Comparison of ENCODE assay signal across 8 cellular contexts in the genomic region with DNA sequence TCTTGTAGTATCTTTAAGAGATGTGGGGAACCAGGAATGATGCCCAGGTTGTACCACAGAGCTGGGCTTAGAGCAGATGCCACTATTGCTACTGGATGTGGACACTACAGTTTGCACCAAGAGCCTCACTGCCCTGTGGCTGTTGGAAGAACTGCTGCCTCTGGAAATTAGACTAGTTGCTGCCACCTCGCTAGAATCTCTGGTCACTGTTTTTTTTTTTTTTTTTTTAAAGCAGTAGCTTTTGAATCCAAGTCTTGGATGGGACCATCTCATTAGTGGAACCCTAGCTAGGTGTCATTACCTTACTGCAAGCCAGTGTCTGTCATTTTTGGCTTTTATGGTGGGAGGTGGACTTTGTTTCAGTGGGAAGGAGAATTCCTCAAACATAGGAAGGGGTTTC.
A peak's percentile ranks its signal among the peaks of the same experiment; 100 is the strongest.
DNase-seq lines count a peak whose midpoint lies in the region; ATAC-seq and TF ChIP-seq lines count a peak whose summit lies in the region.
"Had no signal": no experiment of that assay in that cellular context is flagged by ENCODE, and none has a peak within 500 bp of the region (broad histone marks: within the 10 kb centered on the region; RNA-seq: fewer than 3 reads in every experiment).

No MANE protein-coding gene starts in this region.

- ATAC-seq in GM19351 (IDR thresholded peaks at IDR 0.05; ENCODE audit: unreplicated experiment), result peak; percentile 45
- ATAC-seq in GM19452 (IDR thresholded peaks at IDR 0.05; ENCODE audit: unreplicated experiment), result no peak

- peak; percentile 12 for TF ChIP-seq CTCF in fibroblast of mammary gland (conservative IDR thresholded peaks at IDR 0.05; ENCODE audit: control insufficient read depth, insufficient read depth, low read depth, low read length)

- H3K9me3 ChIP-seq in stomach smooth muscle (ENCODE audit: control insufficient read depth in 2 of 2, low read length in 2 of 2), result no peaks in the 10 kb centered on the region

- no peaks in the 10 kb centered on the region for H3K27me3 ChIP-seq in stomach smooth muscle (ENCODE audit: control insufficient read depth in 1 of 2, insufficient read depth in 2 of 2, low read length in 2 of 2)

- H3K4me3 ChIP-seq in fibroblast of mammary gland (ENCODE audit: control insufficient read depth, low read depth, low read length) (no peak overlapping the region), stomach smooth muscle (ENCODE audit: low read length in 2 of 2) (no peak overlapping the region)

- H3K9ac ChIP-seq in stomach smooth muscle (ENCODE audit: low read length in 2 of 2), result peak overlapping the region in 1 of 2 donors; percentile 67

- H3K27ac ChIP-seq in stomach smooth muscle (ENCODE audit: low read length), result peak overlapping the region; percentile 79

- peak; percentile 21 for DNase-seq in RPMI8226
- no peak for DNase-seq in fibroblast of mammary gland (ENCODE audit: low read depth)
- DNase-seq in anterior cingulate cortex (lab: John Stamatoyannopoulos, UW), result no peak
- no peak for DNase-seq in SHP77 treated with DMSO at 0.1 percent for 48 hours (lab: John Stamatoyannopoulos, UW)
- DNase-seq: NCI-H69 had no signal

- peaks cover 23% of the 10 kb centered on the region for H3K4me1 ChIP-seq in stomach smooth muscle (ENCODE audit: control insufficient read depth, insufficient read depth, low read length)

- peaks cover 0 to 3% of the 10 kb centered on the region in 2 donors for H3K36me3 ChIP-seq in stomach smooth muscle (ENCODE audit: control insufficient read depth in 2 of 2, insufficient read depth in 2 of 2, low read length in 2 of 2)
